1 cellular context compared by ENCODE assay signal in the genomic region with DNA sequence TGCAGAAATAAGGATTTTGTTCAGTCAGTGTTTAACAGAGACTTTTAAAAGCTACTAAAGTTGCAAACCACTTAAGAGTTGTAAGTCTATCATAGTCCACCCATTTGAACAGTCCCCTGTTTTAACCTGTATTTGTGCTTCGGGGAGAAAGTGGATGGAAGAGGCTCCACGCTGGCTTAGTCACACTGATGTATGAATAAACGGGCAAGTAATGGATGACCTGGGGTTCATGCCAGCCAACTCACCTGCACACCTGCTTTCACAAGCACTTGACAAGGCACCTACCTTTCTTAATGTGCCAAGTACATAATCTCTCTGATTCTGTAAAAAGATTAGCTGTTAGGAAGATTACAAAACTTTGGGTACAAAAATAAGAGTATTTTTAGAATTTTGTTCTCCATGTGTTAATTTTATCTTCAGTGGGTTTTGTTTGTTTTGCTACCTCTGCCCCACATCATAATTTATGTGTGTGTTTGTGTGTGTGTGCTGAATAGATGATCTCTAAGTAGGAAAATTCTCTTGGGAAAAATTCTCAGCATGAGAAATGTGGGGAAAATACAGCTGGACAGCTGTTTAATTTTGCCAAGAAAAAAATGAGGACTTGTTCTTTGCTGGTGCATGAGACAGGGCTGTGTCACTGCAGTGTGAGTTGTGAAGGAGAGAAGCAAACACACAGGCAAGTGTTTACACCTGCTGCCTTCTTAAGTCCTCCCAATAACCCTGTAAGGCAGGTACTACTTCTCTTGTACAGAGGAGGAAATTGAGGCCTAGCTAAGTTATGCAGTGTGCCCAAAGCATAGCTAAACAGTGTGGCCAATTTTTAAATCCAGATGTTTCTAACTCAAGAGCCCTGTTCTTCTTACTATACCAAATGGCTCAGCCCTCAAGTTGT.
TF ChIP-seq lines count a peak whose summit lies in the region.

No MANE protein-coding gene starts in this region.

TF ChIP-seq in HepG2, 621 proteins besides CTCF, POLR2A, EP300 and RAD21:
- TF ChIP-seq ZNF256 (CRISPR knock-in tag; conservative IDR thresholded peaks at IDR 0.05) (no peak), RFXANK (CRISPR knock-in tag; IDR thresholded peaks at IDR 0.05) (no peak), RXRA (CRISPR knock-in tag; IDR thresholded peaks at IDR 0.05) (no peak), ZNF788 (CRISPR knock-in tag; IDR thresholded peaks at IDR 0.05; ENCODE audit: borderline replicate concordance) (no peak), ZNF564 (CRISPR knock-in tag; IDR thresholded peaks at IDR 0.05) (no peak), IRF2 (CRISPR knock-in tag; IDR thresholded peaks at IDR 0.05) (no peak), NFYB (CRISPR knock-in tag; IDR thresholded peaks at IDR 0.05) (no peak), FOXJ3 (CRISPR knock-in tag; IDR thresholded peaks at IDR 0.05; ENCODE audit: borderline replicate concordance) (no peak), ZNF138 (CRISPR knock-in tag; IDR thresholded peaks at IDR 0.05; ENCODE audit: low read depth) (no peak), PATZ1 (CRISPR knock-in tag; IDR thresholded peaks at IDR 0.05) (no peak), SMAD9 (CRISPR knock-in tag; IDR thresholded peaks at IDR 0.05) (no peak), ZFP90 (CRISPR knock-in tag; IDR thresholded peaks at IDR 0.05; ENCODE audit: borderline replicate concordance) (no peak), KAT7 (CRISPR knock-in tag; IDR thresholded peaks at IDR 0.05; ENCODE audit: borderline replicate concordance) (no peak)
- TF ChIP-seq, protein P1, sequence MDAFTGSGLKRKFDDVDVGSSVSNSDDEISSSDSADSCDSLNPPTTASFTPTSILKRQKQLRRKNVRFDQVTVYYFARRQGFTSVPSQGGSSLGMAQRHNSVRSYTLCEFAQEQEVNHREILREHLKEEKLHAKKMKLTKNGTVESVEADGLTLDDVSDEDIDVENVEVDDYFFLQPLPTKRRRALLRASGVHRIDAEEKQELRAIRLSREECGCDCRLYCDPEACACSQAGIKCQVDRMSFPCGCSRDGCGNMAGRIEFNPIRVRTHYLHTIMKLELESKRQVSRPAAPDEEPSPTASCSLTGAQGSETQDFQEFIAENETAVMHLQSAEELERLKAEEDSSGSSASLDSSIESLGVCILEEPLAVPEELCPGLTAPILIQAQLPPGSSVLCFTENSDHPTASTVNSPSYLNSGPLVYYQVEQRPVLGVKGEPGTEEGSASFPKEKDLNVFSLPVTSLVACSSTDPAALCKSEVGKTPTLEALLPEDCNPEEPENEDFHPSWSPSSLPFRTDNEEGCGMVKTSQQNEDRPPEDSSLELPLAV (CRISPR knock-in tag; conservative IDR thresholded peaks at IDR 0.05; ENCODE audit: low read depth) = no peak
- TF ChIP-seq, protein P2, sequence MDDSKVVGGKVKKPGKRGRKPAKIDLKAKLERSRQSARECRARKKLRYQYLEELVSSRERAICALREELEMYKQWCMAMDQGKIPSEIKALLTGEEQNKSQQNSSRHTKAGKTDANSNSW (CRISPR knock-in tag; IDR thresholded peaks at IDR 0.05; ENCODE audit: borderline replicate concordance) = no peak
